ENCODE assay signal across 8 cellular contexts in the genomic region with DNA sequence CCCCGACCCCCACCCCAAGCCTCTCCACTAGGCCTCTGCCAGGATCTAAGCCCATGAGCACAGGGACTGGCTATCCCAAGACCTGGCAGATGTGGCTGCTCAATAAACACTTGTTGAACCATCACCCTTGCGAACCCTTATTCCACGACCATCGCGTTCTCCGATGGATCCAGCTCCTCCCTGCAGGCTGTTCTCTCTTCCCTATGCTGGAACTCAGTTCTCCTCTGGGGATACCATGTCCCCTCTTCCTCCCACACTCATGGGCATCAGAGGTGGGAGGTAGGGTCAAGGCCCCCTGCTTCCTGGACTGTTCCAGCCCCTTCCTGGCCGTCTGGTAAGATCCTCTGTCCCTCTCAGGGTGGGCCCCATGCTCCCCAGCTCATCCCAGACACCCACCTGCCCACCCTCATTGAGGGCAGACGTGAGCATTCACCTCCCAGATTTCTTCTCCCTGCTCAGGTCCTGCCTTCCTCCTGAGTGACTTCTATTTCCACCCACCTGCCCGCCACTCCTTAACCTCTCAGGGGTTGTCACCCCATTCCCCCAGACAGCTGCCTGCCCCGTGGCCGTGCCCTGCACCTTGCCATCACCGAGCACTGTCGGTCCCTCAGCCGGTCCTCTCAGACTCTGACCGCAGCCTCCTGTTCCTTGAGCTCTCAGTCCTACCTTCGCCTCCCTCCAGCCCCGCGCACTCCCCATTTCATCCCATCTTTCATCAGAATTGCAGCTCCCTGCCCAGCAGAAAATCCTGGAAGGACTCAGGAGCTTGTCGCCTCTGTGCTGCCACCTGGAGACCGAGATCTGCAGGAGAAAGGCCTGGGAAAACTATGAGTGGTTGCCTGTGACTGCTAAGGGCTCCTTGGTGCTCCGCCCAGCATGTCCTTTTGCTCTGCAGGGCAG. TPM values are rescaled to one million over a fixed set of nuclear protein-coding genes. Genes with fewer than 3 reads are reported as not detected.
DNase-seq lines count a peak whose midpoint lies in the region; ATAC-seq, FAIRE-seq and TF ChIP-seq lines count a peak whose summit lies in the region.

No MANE protein-coding gene starts in this region.

- H3K4me3 ChIP-seq in left ventricle myocardium inferior, result no peak overlapping the region
- no peak overlapping the region for H3K4me3 ChIP-seq in small intestine (ENCODE audit: low read depth in 1 of 2, low read length in 2 of 2)

- H3K27me3 Mint-ChIP-seq in HFFc6 (ENCODE audit: insufficient read depth), result peaks cover 4% of the 10 kb centered on the region

- no peaks in the 10 kb centered on the region for H3K9me3 ChIP-seq in left ventricle myocardium inferior (replicated peaks)
- no peaks in the 10 kb centered on the region for H3K9me3 ChIP-seq in small intestine (ENCODE audit: control insufficient read depth, low read depth)

- peak overlapping the region; percentile 49; the same call in 1 of the 2 replicates for H3K27ac Mint-ChIP-seq in HFFc6

- peaks cover 52% of the 10 kb centered on the region for H3K36me3 ChIP-seq in left ventricle myocardium inferior
- peaks cover 10 to 26% of the 10 kb centered on the region in 2 donors for H3K36me3 ChIP-seq in small intestine (ENCODE audit: control insufficient read depth in 2 of 2, insufficient read depth in 2 of 2, low read length in 2 of 2)

- H3K36me3 Mint-ChIP-seq in HFFc6 (ENCODE audit: low read depth), result peaks cover 20% of the 10 kb centered on the region

- 74 to 83% (median 75%) methylated on average over 21 of the region's 21 CpGs for WGBS in small intestine, 3 donors

- DNase-seq in COR-L47 (lab: John Stamatoyannopoulos, UW) (peak; percentile 12), HFFc6 (peak; percentile 52), UCSD-AML1 (lab: John Stamatoyannopoulos, UW; ENCODE audit: unreplicated experiment) (peak; percentile 35), left ventricle myocardium inferior (peak; percentile 61), small intestine (peak; percentile 59), DMS153 (lab: John Stamatoyannopoulos, UW) (no peak)
- DNase-seq in activated naive CD4-positive, alpha-beta T cell treated with Interleukin-2 at 50 U/mL for 16 hours, result no peak

- peaks cover 50% of the 10 kb centered on the region for H3K4me1 Mint-ChIP-seq in HFFc6 (ENCODE audit: low read depth)

- H3K4me3 Mint-ChIP-seq in HFFc6, result no peak overlapping the region

- no peaks in the 10 kb centered on the region for H3K27me3 ChIP-seq in left ventricle myocardium inferior (ENCODE audit: low read depth)
- H3K27me3 ChIP-seq in small intestine (ENCODE audit: control insufficient read depth in 2 of 2, insufficient read depth in 2 of 2, low read length in 2 of 2), result no peaks in the 10 kb centered on the region

- no peak for ATAC-seq in HG02840 (IDR thresholded peaks at IDR 0.05; ENCODE audit: low FRiP score, unreplicated experiment)

- TF ChIP-seq CTCF in HFFc6 (IDR thresholded peaks at IDR 0.05), result peak; percentile 74
- TF ChIP-seq CTCF in left ventricle myocardium inferior (IDR thresholded peaks at IDR 0.05; ENCODE audit: borderline replicate concordance), result peak; percentile 65

- peaks cover 5% of the 10 kb centered on the region for H3K9me3 Mint-ChIP-seq in HFFc6

- intact Hi-C loops in left ventricle myocardium inferior (cut with micrococcal nuclease), result no loop called here

- H3K27ac ChIP-seq in left ventricle myocardium inferior (replicated peaks) (no peak overlapping the region), small intestine (ENCODE audit: low read depth in 1 of 2, low read length in 1 of 2) (peak overlapping the region in 1 of 2 donors; percentile 15)

- H3K4me1 ChIP-seq in left ventricle myocardium inferior, result peaks cover 64% of the 10 kb centered on the region
- peaks cover 0 to 4% of the 10 kb centered on the region in 2 donors for H3K4me1 ChIP-seq in small intestine (ENCODE audit: control insufficient read depth in 2 of 2, insufficient read depth in 1 of 2, low read depth in 1 of 2, low read length in 1 of 2)

- FAIRE-seq in small intestine (lab: Jason Lieb, UNC), result no peak

RNA-seq across cellular contexts. Expression of a gene that starts 42.0 kb away (rescaled TPM):
- 10 to 100 TPM; 45.2 to 51.8 (median 47.5) TPM for total RNA-seq in HFFc6 (2021; fragmentation: NEBNext Ultra II Directional; extraction: Animal tissue kit (Norgen Biotek cat#: 25700))
- 19.1 TPM for total RNA-seq in left ventricle myocardium inferior
- polyA plus RNA-seq in small intestine, result 10 to 100 TPM; 16.5 to 31.1 (median 28.3) TPM

RNA-seq across cellular contexts. Expression of a gene that starts 44.4 kb away (rescaled TPM):
- total RNA-seq in HFFc6 (2021; fragmentation: NEBNext Ultra II Directional; extraction: Animal tissue kit (Norgen Biotek cat#: 25700)), result 10 to 100 TPM; 21.4 to 30.6 (median 24.7) TPM
- total RNA-seq in left ventricle myocardium inferior, result 26.1 TPM
- 10 to 100 TPM in 1 of 3 donors, 1 to 10 TPM in 2; 7.8 to 22.1 (median 8.9) TPM for polyA plus RNA-seq in small intestine

RNA-seq across cellular contexts. Expression of a gene that starts 45.8 kb away (rescaled TPM):
- total RNA-seq in HFFc6 (2021; fragmentation: NEBNext Ultra II Directional; extraction: Animal tissue kit (Norgen Biotek cat#: 25700)), result not detected
- total RNA-seq in left ventricle myocardium inferior, result not detected
- under 1 TPM in 1 of 3 donors, not detected in 2; 0.01 TPM for polyA plus RNA-seq in small intestine

Comparison
In these comparisons a context has a peak if more than half of its experiments do, and no peak if none do; other contexts are left out.
1. DNase-seq: peak in COR-L47 (single experiment), HFFc6 (single experiment), UCSD-AML1 (single experiment), left ventricle myocardium inferior (single experiment) and small intestine (single experiment); none in DMS153 (single experiment) and activated naive CD4-positive, alpha-beta T cell treated with Interleukin-2 at 50 U/mL for 16 hours (single experiment).